In genomic region chr16:68448360-68448970, GRCh38 we compare ENCODE assay signal across 1 cellular context.
TF ChIP-seq lines count a peak whose summit lies in the region.

Gene SMPD3, minus strand, starts transcription at chr16:68448508. Its CDS starts 76,327 bp downstream, at chr16:68372181.

TF ChIP-seq in GM12878, 131 proteins besides CTCF, POLR2A, EP300 and RAD21 (continued from another document and continues in another):
- TF ChIP-seq ZNF207 (IDR thresholded peaks at IDR 0.05; ENCODE audit: borderline replicate concordance) (no peak), EGR1 (IDR thresholded peaks at IDR 0.05; ENCODE audit: borderline replicate concordance in 1 of 2, low read depth in 2 of 2, low read length in 2 of 2) (no peak), ZNF622 (IDR thresholded peaks at IDR 0.05) (no peak), CBX5 (IDR thresholded peaks at IDR 0.05; ENCODE audit: low read depth) (no peak), GATAD2B (conservative IDR thresholded peaks at IDR 0.05; ENCODE audit: low read depth) (no peak), TCF12 (IDR thresholded peaks at IDR 0.05; ENCODE audit: low read depth, low read length) (no peak), TAF1 (IDR thresholded peaks at IDR 0.05; ENCODE audit: borderline replicate concordance, low read depth, low read length) (no peak), JUNB (IDR thresholded peaks at IDR 0.05) (no peak), ETV6 (conservative IDR thresholded peaks at IDR 0.05 in 1 of 2, IDR thresholded peaks at IDR 0.05 in 1 of 2; ENCODE audit: borderline replicate concordance in 1 of 2, low read depth in 1 of 2) (no peak), HDAC6 (IDR thresholded peaks at IDR 0.05; ENCODE audit: unreplicated experiment) (no peak), TCF7 (IDR thresholded peaks at IDR 0.05; ENCODE audit: borderline replicate concordance) (no peak), PML (IDR thresholded peaks at IDR 0.05; ENCODE audit: low read length) (no peak), ZNF217 (IDR thresholded peaks at IDR 0.05) (no peak), FOXK2 (IDR thresholded peaks at IDR 0.05) (no peak), TARDBP (IDR thresholded peaks at IDR 0.05; ENCODE audit: borderline replicate concordance) (peak; percentile 93), ELK1 (IDR thresholded peaks at IDR 0.05; ENCODE audit: low read depth, low read length) (no peak; the same call in 1 of the 2 replicates), LARP7 (IDR thresholded peaks at IDR 0.05) (no peak), CHD4 (IDR thresholded peaks at IDR 0.05) (no peak), HDAC2 (IDR thresholded peaks at IDR 0.05) (no peak), SRF (IDR thresholded peaks at IDR 0.05; ENCODE audit: low read depth in 2 of 2, low read length in 2 of 2) (0 out of 4 replicates have a peak, but pooled peaks of 1 of the 2 experiments have one; percentile 48), E2F4 (IDR thresholded peaks at IDR 0.05; ENCODE audit: low read depth, low read length) (no peak), ZBTB11 (CRISPR knock-in tag; IDR thresholded peaks at IDR 0.05) (no peak), ATF7 (IDR thresholded peaks at IDR 0.05; ENCODE audit: low read depth) (no peak), MLLT1 (IDR thresholded peaks at IDR 0.05) (no peak), FOXM1 (IDR thresholded peaks at IDR 0.05; ENCODE audit: low read depth, low read length) (no peak; the same call in 1 of the 2 replicates), ZZZ3 (IDR thresholded peaks at IDR 0.05; ENCODE audit: control insufficient read depth, insufficient read length, low read depth) (no peak), NFYA (IDR thresholded peaks at IDR 0.05; ENCODE audit: borderline replicate concordance, low read depth, low read length) (no peak), BCL3 (IDR thresholded peaks at IDR 0.05; ENCODE audit: borderline replicate concordance, insufficient read depth, low read depth, low read length, poor library complexity, severe bottlenecking) (no peak), E2F8 (IDR thresholded peaks at IDR 0.05; ENCODE audit: low read depth, partially characterized antibody) (no peak), CBFB (IDR thresholded peaks at IDR 0.05; ENCODE audit: low read depth) (peak; percentile 32; the same call in 1 of the 2 replicates), POLR2AphosphoS2 (IDR thresholded peaks at IDR 0.05; ENCODE audit: low read depth, low read length) (no peak), USF2 (IDR thresholded peaks at IDR 0.05; ENCODE audit: borderline replicate concordance, low read depth, low read length) (no peak), ASH2L (IDR thresholded peaks at IDR 0.05; ENCODE audit: borderline replicate concordance, low read depth) (no peak), MTA3 (IDR thresholded peaks at IDR 0.05; ENCODE audit: borderline replicate concordance, low read length) (no peak), SMAD5 (IDR thresholded peaks at IDR 0.05; ENCODE audit: low read depth) (no peak), ZNF24 (IDR thresholded peaks at IDR 0.05) (no peak), SUPT20H (IDR thresholded peaks at IDR 0.05; ENCODE audit: borderline replicate concordance, control insufficient read depth, low read depth, low read length) (no peak), FOS (IDR thresholded peaks at IDR 0.05; ENCODE audit: borderline replicate concordance, extremely low read depth, insufficient read length) (no peak), GABPA (IDR thresholded peaks at IDR 0.05; ENCODE audit: low read depth) (peak; percentile 43; the same call in 1 of the 2 replicates), SREBF2 (IDR thresholded peaks at IDR 0.05; ENCODE audit: low read length) (no peak), NFIC (IDR thresholded peaks at IDR 0.05; ENCODE audit: low read depth, low read length) (no peak), ZNF592 (IDR thresholded peaks at IDR 0.05) (no peak), SP1 (IDR thresholded peaks at IDR 0.05; ENCODE audit: low read depth, low read length) (peak; percentile 35), IKZF2 (IDR thresholded peaks at IDR 0.05) (no peak), RAD51 (IDR thresholded peaks at IDR 0.05) (no peak), BRCA1 (IDR thresholded peaks at IDR 0.05; ENCODE audit: low read depth, low read length) (no peak), CHD2 (IDR thresholded peaks at IDR 0.05; ENCODE audit: borderline replicate concordance, low read depth, low read length) (no peak), JUND (IDR thresholded peaks at IDR 0.05; ENCODE audit: low read depth, low read length) (no peak)
- TF ChIP-seq, protein P1, sequence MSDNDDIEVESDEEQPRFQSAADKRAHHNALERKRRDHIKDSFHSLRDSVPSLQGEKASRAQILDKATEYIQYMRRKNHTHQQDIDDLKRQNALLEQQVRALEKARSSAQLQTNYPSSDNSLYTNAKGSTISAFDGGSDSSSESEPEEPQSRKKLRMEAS (IDR thresholded peaks at IDR 0.05; ENCODE audit: low read depth, low read length) = 0 out of 2 replicates have a peak, but pooled peaks have one; percentile 12
